13 cellular contexts compared by ENCODE assay signal in genomic region chr9:32069169-32069813, GRCh38.
DNase-seq lines count a peak whose midpoint lies in the region; ATAC-seq and TF ChIP-seq lines count a peak whose summit lies in the region.
"Had no signal": no experiment of that assay in that cellular context is flagged by ENCODE, and none has a peak within 500 bp of the region (broad histone marks: within the 10 kb centered on the region; RNA-seq: fewer than 3 reads in every experiment).

No MANE protein-coding gene starts in this region.

- TF ChIP-seq CTCF in neural crest cell (conservative IDR thresholded peaks at IDR 0.05), result peak; percentile 52

- H3K14ac ChIP-seq in mesenchymal stem cell (ENCODE audit: low read length in 2 of 2), result no peak overlapping the region

- no peak overlapping the region for H2BK15ac ChIP-seq in mesenchymal stem cell (ENCODE audit: low read depth, poor library complexity, severe bottlenecking)

- H3K4me1 ChIP-seq in mesenchymal stem cell (ENCODE audit: control insufficient read depth, insufficient read depth, low read depth, low read length), result no peaks in the 10 kb centered on the region
- H3K4me1 ChIP-seq: body of pancreas had no signal

- H3K4me3 ChIP-seq in mesenchymal stem cell (ENCODE audit: insufficient read depth in 1 of 2, low read depth in 1 of 2, low read length in 2 of 2), result no peak overlapping the region
- H3K4me3 ChIP-seq: body of pancreas had no signal

- 59% methylated on average over 6 of the region's 9 CpGs for WGBS in mesenchymal stem cell

- H3K4me3 Mint-ChIP-seq in neural crest cell, result no peak overlapping the region

- no peak overlapping the region for H2BK12ac ChIP-seq in mesenchymal stem cell (ENCODE audit: low read length in 2 of 2)

- no peaks in the 10 kb centered on the region for H3K27me3 ChIP-seq in mesenchymal stem cell (ENCODE audit: control insufficient read depth in 1 of 2, insufficient read depth in 1 of 2, low read length in 2 of 2)
- H3K27me3 ChIP-seq: body of pancreas had no signal

- ATAC-seq in HG03342 (IDR thresholded peaks at IDR 0.05; ENCODE audit: unreplicated experiment), result peak; percentile 52
- ATAC-seq: body of pancreas had no signal

- no peak overlapping the region for H2AK5ac ChIP-seq in mesenchymal stem cell (ENCODE audit: low read length, severe bottlenecking)

- H2BK5ac ChIP-seq in mesenchymal stem cell (ENCODE audit: low read depth, low read length, poor library complexity, severe bottlenecking), result no peak overlapping the region

- H4K8ac ChIP-seq in mesenchymal stem cell (ENCODE audit: low read length), result no peak overlapping the region

- H3K27ac ChIP-seq in mesenchymal stem cell (ENCODE audit: low read length, poor library complexity, severe bottlenecking), result no peak overlapping the region
- H3K27ac ChIP-seq: body of pancreas had no signal

- no peak overlapping the region for H2AFZ ChIP-seq in mesenchymal stem cell (ENCODE audit: low read depth, low read length)

- no peak overlapping the region for H3K23ac ChIP-seq in mesenchymal stem cell (ENCODE audit: low read length in 2 of 2)

- H3K4ac ChIP-seq in mesenchymal stem cell (ENCODE audit: low read depth in 1 of 2, low read length in 2 of 2), result no peak overlapping the region

- no peaks in the 10 kb centered on the region for H3K79me1 ChIP-seq in mesenchymal stem cell (replicated peaks; ENCODE audit: low read length, poor library complexity, severe bottlenecking)

- H3K9me3 ChIP-seq in mesenchymal stem cell (ENCODE audit: control insufficient read depth, low read length), result no peaks in the 10 kb centered on the region
- H3K9me3 ChIP-seq: body of pancreas had no signal

- no peak overlapping the region for H3K4me2 ChIP-seq in mesenchymal stem cell (ENCODE audit: low read length, poor library complexity, severe bottlenecking)

- DNase-seq in DMS53 (lab: John Stamatoyannopoulos, UW), result peak; percentile 31
- no peak for DNase-seq in DMS53 treated with DMSO at 0.1 percent for 48 hours (lab: John Stamatoyannopoulos, UW; ENCODE audit: unreplicated experiment)
- peak; percentile 22 for DNase-seq in SK-MEL-5 (ENCODE audit: low read depth, low spot score)
- no peak for DNase-seq in neural crest cell (ENCODE audit: low read depth, low spot score)
- DNase-seq in germinal center (ENCODE audit: low spot score), result no peak
- no peak for DNase-seq in mesenchymal stem cell
- DNase-seq in stimulated activated CD4-positive, alpha-beta T cell treated with anti-CD3 and anti-CD28 coated beads, Interleukin-4, amount 100 ng/mL, for 1 hour, result no peak
- DNase-seq: activated T-cell treated with anti-CD3 and anti-CD28 coated beads, Interleukin-2, amount 50 U/mL, for 1 hour; body of pancreas; GDM1; nucleus accumbens; stimulated activated CD4-positive, alpha-beta T cell treated with anti-CD3 and anti-CD28 coated beads, Interleukin-1b, Interleukin-23, amount 100 ng/mL, for 48 hours had no signal

- no peak overlapping the region for H2BK120ac ChIP-seq in mesenchymal stem cell (ENCODE audit: low read depth, low read length)

- H3K27ac Mint-ChIP-seq in neural crest cell (ENCODE audit: unreplicated experiment), result no peak overlapping the region

- no peak overlapping the region for H3K9ac ChIP-seq in mesenchymal stem cell (ENCODE audit: low read length)

- H3K36me3 Mint-ChIP-seq in neural crest cell (ENCODE audit: low read depth), result no peaks in the 10 kb centered on the region

- H3K27me3 Mint-ChIP-seq in neural crest cell (ENCODE audit: low read depth), result no peaks in the 10 kb centered on the region

- H3K4me1 Mint-ChIP-seq in neural crest cell, result no peaks in the 10 kb centered on the region

- in situ Hi-C loops in SK-MEL-5 (cut with HindIII; ENCODE audit: low pct_unique_long_range_greater_than_20kb, low sequenced_read_pairs), result no loop called here

- H4K91ac ChIP-seq in mesenchymal stem cell (ENCODE audit: low read length), result no peak overlapping the region

- no peaks in the 10 kb centered on the region for H3K9me3 Mint-ChIP-seq in neural crest cell

- no peaks in the 10 kb centered on the region for H3K36me3 ChIP-seq in mesenchymal stem cell (ENCODE audit: control insufficient read depth in 1 of 2, insufficient read depth in 2 of 2, low read depth in 1 of 2, low read length in 2 of 2)

- no peak overlapping the region for H3K18ac ChIP-seq in mesenchymal stem cell (ENCODE audit: low read depth in 1 of 2, low read length in 2 of 2)

Comparison
In these comparisons a context has a peak if more than half of its experiments do, and no peak if none do; other contexts are left out.
1. DNase-seq: peak in DMS53 (single experiment) and SK-MEL-5 (single experiment); none in DMS53 treated with DMSO at 0.1 percent for 48 hours (single experiment), neural crest cell (single experiment), germinal center (single experiment), mesenchymal stem cell (single experiment) and stimulated activated CD4-positive, alpha-beta T cell treated with anti-CD3 and anti-CD28 coated beads, Interleukin-4, amount 100 ng/mL, for 1 hour (single experiment).